Comparison of ENCODE assay signal across 11 cellular contexts in genomic region chr6:111846511-111847409, GRCh38. TPM values are rescaled to one million over a fixed set of nuclear protein-coding genes. Genes with fewer than 3 reads are reported as not detected.
DNase-seq lines count a peak whose midpoint lies in the region; ATAC-seq and TF ChIP-seq lines count a peak whose summit lies in the region.
"Had no signal": no experiment of that assay in that cellular context is flagged by ENCODE, and none has a peak within 500 bp of the region (broad histone marks: within the 10 kb centered on the region; RNA-seq: fewer than 3 reads in every experiment).

No MANE protein-coding gene starts in this region.

- TF ChIP-seq EP300 in gastroesophageal sphincter (IDR thresholded peaks at IDR 0.05), result no peak

- no peaks in the 10 kb centered on the region for H3K9me3 Mint-ChIP-seq in endothelial cell (ENCODE audit: unreplicated experiment)
- H3K9me3 Mint-ChIP-seq in stimulated activated memory B cell treated with anti-CD40 and anti-IgM and Interleukin-4, amounts not matched to agents 10 μg/mL and 1 μg/mL and 100 μg/mL, for 72 hours, result no peaks in the 10 kb centered on the region

- no peak for ATAC-seq in stimulated activated memory B cell treated with anti-CD40 and anti-IgM and Interleukin-4, amounts not matched to agents 10 μg/mL and 1 μg/mL and 100 μg/mL, for 72 hours
- no peak for ATAC-seq in gastroesophageal sphincter
- ATAC-seq in HG02885 (IDR thresholded peaks at IDR 0.05; ENCODE audit: poor library complexity, unreplicated experiment), result no peak
- ATAC-seq: sciatic nerve had no signal

- no peak for TF ChIP-seq CTCF in endothelial cell (IDR thresholded peaks at IDR 0.05; ENCODE audit: unreplicated experiment)
- TF ChIP-seq CTCF in gastroesophageal sphincter (IDR thresholded peaks at IDR 0.05), result no peak

- no peak overlapping the region for H3K27ac ChIP-seq in gastroesophageal sphincter

- peak overlapping the region; percentile 77 for H3K27ac Mint-ChIP-seq in endothelial cell (ENCODE audit: unreplicated experiment)
- no peak overlapping the region for H3K27ac Mint-ChIP-seq in stimulated activated memory B cell treated with anti-CD40 and anti-IgM and Interleukin-4, amounts not matched to agents 10 μg/mL and 1 μg/mL and 100 μg/mL, for 72 hours

- H3K36me3 ChIP-seq in gastroesophageal sphincter, result no peaks in the 10 kb centered on the region

- peak overlapping the region; percentile 48 for H3K4me3 Mint-ChIP-seq in endothelial cell (ENCODE audit: unreplicated experiment)
- H3K4me3 Mint-ChIP-seq in stimulated activated memory B cell treated with anti-CD40 and anti-IgM and Interleukin-4, amounts not matched to agents 10 μg/mL and 1 μg/mL and 100 μg/mL, for 72 hours, result peak overlapping the region; percentile 18

- H3K27me3 ChIP-seq in gastroesophageal sphincter, result no peaks in the 10 kb centered on the region

- WGBS in gastroesophageal sphincter (ENCODE audit: low coverage in 1 of 2), 2 donors, result 21 to 29% methylated on average over 2 to 5 of the region's 5 CpGs

- H3K9me3 ChIP-seq in gastroesophageal sphincter, result no peaks in the 10 kb centered on the region

- H3K27me3 Mint-ChIP-seq in endothelial cell (ENCODE audit: unreplicated experiment), result no peaks in the 10 kb centered on the region
- no peaks in the 10 kb centered on the region for H3K27me3 Mint-ChIP-seq in stimulated activated memory B cell treated with anti-CD40 and anti-IgM and Interleukin-4, amounts not matched to agents 10 μg/mL and 1 μg/mL and 100 μg/mL, for 72 hours

- H3K36me3 Mint-ChIP-seq in endothelial cell (ENCODE audit: low read depth, unreplicated experiment), result peaks cover 20% of the 10 kb centered on the region
- H3K36me3 Mint-ChIP-seq in stimulated activated memory B cell treated with anti-CD40 and anti-IgM and Interleukin-4, amounts not matched to agents 10 μg/mL and 1 μg/mL and 100 μg/mL, for 72 hours, result peaks cover 10% of the 10 kb centered on the region

- no peak for TF ChIP-seq POLR2A in gastroesophageal sphincter (IDR thresholded peaks at IDR 0.05)

- peak; percentile 74 for DNase-seq in activated effector memory CD4-positive, alpha-beta T cell treated with anti-CD3 and anti-CD28 coated beads, Interleukin-2, amount 50 U/mL, for 16 hours
- no peak for DNase-seq in activated effector memory CD4-positive, alpha-beta T cell treated with Interleukin-2 at 50 U/mL for 16 hours
- DNase-seq in NCI-H446 (lab: John Stamatoyannopoulos, UW) (peak; percentile 53 to 81), endothelial cell (ENCODE audit: low spot score) (no peak), NCI-H2081 treated with DMSO at 0.1 percent for 48 hours (lab: John Stamatoyannopoulos, UW) (no peak)
- DNase-seq: activated CD4-positive, CD25-positive, alpha-beta regulatory T cell treated with anti-CD3 and anti-CD28 coated beads, Interleukin-2, amount 50 U/mL, for 72 hours; RPMI8226 had no signal

- peaks cover 0 to 74% (median 11%) of the 10 kb centered on the region in 3 donors for H3K4me1 ChIP-seq in gastroesophageal sphincter

- no peak overlapping the region for H3K4me3 ChIP-seq in gastroesophageal sphincter

- H3K4me1 Mint-ChIP-seq in endothelial cell (ENCODE audit: unreplicated experiment), result peaks cover 70% of the 10 kb centered on the region
- peaks cover 68% of the 10 kb centered on the region for H3K4me1 Mint-ChIP-seq in stimulated activated memory B cell treated with anti-CD40 and anti-IgM and Interleukin-4, amounts not matched to agents 10 μg/mL and 1 μg/mL and 100 μg/mL, for 72 hours

RNA-seq across cellular contexts. Expression of gene FYN, which starts 26.5 kb away (rescaled TPM):
- total RNA-seq in endothelial cell (ENCODE audit: unreplicated experiment) (474 TPM), gastroesophageal sphincter (100 to 1,000 TPM in 1 of 4 donors, 10 to 100 TPM in 3; 58.6 to 101 (median 69.9) TPM)

Comparison
In these comparisons a context has a peak if more than half of its experiments do, and no peak if none do; other contexts are left out.
1. DNase-seq: peak in activated effector memory CD4-positive, alpha-beta T cell treated with anti-CD3 and anti-CD28 coated beads, Interleukin-2, amount 50 U/mL, for 16 hours (single experiment) and NCI-H446 (2 of 2); none in activated effector memory CD4-positive, alpha-beta T cell treated with Interleukin-2 at 50 U/mL for 16 hours (single experiment), endothelial cell (single experiment) and NCI-H2081 treated with DMSO at 0.1 percent for 48 hours (single experiment).